Comparison of ENCODE assay signal across 13 cellular contexts in the genomic region with DNA sequence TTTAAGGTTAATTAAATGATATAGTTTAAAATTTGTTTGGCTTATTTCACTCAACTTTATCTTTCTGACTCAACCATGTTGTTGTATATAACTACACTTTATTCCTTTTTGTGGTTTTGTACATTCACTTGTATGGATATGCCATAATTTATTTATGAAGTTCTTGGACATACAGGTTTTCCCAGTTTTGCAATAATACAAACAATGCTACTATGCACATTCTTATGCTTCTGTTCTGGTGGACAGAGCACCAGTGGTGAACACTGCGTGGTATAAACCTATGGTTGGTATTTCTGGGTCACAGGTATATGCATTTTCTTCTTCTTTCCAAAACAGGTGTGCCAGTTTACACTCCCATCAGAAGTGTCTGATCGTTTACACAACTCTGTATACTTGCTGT. TPM values are rescaled to one million over a fixed set of nuclear protein-coding genes. Genes with fewer than 3 reads are reported as not detected.
DNase-seq lines count a peak whose midpoint lies in the region; ATAC-seq and TF ChIP-seq lines count a peak whose summit lies in the region.
"Had no signal": no experiment of that assay in that cellular context is flagged by ENCODE, and none has a peak within 500 bp of the region (broad histone marks: within the 10 kb centered on the region; RNA-seq: fewer than 3 reads in every experiment).

No MANE protein-coding gene starts in this region.

- in situ Hi-C loops in KBM-7 (cut with MboI; ENCODE audit: low pct_unique_long_range_greater_than_20kb, low sequenced_read_pairs) = no loop called here

- ATAC-seq in esophagus mucosa = peak; percentile 57
- ATAC-seq: A549, HCT116 had no signal

- peak overlapping the region; percentile 84 for H3K27ac ChIP-seq in VCaP
- H3K27ac ChIP-seq: A549 had no signal

- DNase-seq in DMS53 (lab: John Stamatoyannopoulos, UW) = peak; percentile 45
- DNase-seq in HT-29 (ENCODE audit: low spot score) = peak; percentile 54
- no peak for DNase-seq in NCI-H446 treated with DMSO at 0.1 percent for 48 hours (lab: John Stamatoyannopoulos, UW)
- DNase-seq in superior temporal gyrus (ENCODE audit: extremely low spot score) = no peak
- no peak for DNase-seq in KBM-7
- DNase-seq: BE2C; CD4-positive, alpha-beta memory T cell; DMS153; GF-D8 had no signal

- TF ChIP-seq CTCF in VCaP (conservative IDR thresholded peaks at IDR 0.05) = no peak

RNA-seq across cellular contexts. Expression of gene TRIM14, which starts 35.7 kb away (rescaled TPM):
- 31.2 and 34.2 TPM in 2 replicates for total RNA-seq in HT-29 (2014; rRNA removed; shearing (Covaris generic))
- total RNA-seq in esophagus mucosa = 31.0 TPM

RNA-seq across cellular contexts. Expression of gene CORO2A, which starts 37.8 kb away (rescaled TPM):
- total RNA-seq in HT-29 (2014; rRNA removed; shearing (Covaris generic)) = 23.2 and 23.6 TPM in 2 replicates
- 21.2 TPM for total RNA-seq in esophagus mucosa

Comparison
In these comparisons a context has a peak if more than half of its experiments do, and no peak if none do; other contexts are left out.
1. DNase-seq: peak in DMS53 (single experiment) and HT-29 (single experiment); none in NCI-H446 treated with DMSO at 0.1 percent for 48 hours (single experiment), superior temporal gyrus (single experiment) and KBM-7 (single experiment).